ENCODE assay signal across 8 cellular contexts in the genomic region with DNA sequence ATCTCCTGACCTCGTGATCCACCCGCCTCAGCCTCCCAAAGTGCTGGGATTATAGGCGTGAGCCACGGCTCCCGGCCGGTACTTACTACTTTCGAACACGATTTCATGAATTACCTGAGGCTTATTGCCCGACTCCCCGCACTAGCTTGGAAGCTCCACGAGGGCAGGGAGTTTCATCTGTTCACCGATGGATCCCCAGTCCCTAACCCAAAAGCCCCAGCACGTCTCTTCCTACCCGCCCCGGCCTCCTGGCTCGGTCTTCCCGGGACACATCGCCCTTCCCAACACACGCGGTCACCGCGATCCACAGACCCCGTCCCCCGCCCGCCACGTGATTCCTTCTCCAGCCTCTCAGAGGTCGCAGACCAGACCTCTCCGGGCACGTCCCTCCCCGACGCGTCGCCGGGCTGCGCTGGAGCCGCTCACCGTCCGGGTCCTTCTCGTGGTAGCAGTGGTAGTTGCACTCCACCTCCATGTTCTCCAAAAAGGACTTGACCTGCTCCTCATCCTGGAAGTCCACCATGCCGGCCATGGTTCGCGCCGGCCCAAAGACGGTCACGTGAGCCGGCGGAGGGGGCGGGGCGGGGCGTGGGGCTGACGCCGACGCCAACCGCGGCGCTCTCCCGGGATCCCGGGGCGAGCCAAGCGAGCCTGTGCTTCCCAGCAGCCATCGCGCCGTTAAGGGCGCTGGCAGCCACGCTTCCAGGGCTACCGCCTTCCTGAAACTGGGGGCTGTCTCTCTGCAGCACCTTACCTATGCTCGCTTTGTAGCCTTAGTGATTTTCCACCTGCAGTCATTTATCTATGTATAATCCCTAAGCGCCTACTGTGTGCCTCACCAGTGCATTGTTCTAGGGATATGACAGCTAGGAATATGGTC. TPM values are rescaled to one million over a fixed set of nuclear protein-coding genes. Genes with fewer than 3 reads are reported as not detected.
DNase-seq lines count a peak whose midpoint lies in the region; ATAC-seq and TF ChIP-seq lines count a peak whose summit lies in the region.

TSS of gene COA7 (minus strand) at position 553 of the 880 bp plus-strand sequence. CDS start at position 532, 21 bp downstream.

- H3K36me3 Mint-ChIP-seq in Calu3 (ENCODE audit: insufficient read depth, unreplicated experiment) (peaks cover 29% of the 10 kb centered on the region), nephron (ENCODE audit: low read depth) (peaks cover 16% of the 10 kb centered on the region)

- H3K27me3 Mint-ChIP-seq in Calu3 (ENCODE audit: unreplicated experiment) (no peaks in the 10 kb centered on the region), nephron (ENCODE audit: low read depth) (no peaks in the 10 kb centered on the region)
- H3K27me3 Mint-ChIP-seq in stimulated activated naive CD8-positive, alpha-beta T cell treated with anti-CD3 and anti-CD28 coated beads, Interleukin-15, amount 100 ng/mL, for 72 hours: no peaks in the 10 kb centered on the region

- H3K27ac Mint-ChIP-seq in Calu3 (ENCODE audit: unreplicated experiment): peak within 1 kb of the TSS; percentile 94
- peak within 1 kb of the TSS; percentile 87 to 99 (median 92) for H3K27ac Mint-ChIP-seq in nephron
- H3K27ac Mint-ChIP-seq in stimulated activated naive CD8-positive, alpha-beta T cell treated with anti-CD3 and anti-CD28 coated beads, Interleukin-15, amount 100 ng/mL, for 72 hours: peak within 1 kb of the TSS; percentile 93 to 94

- intact Hi-C loops in Calu3 (cut with micrococcal nuclease; ENCODE audit: unreplicated experiment): no loop called here

- DNase-seq in Calu3 (peak; percentile 91), LHCN-M2 (ENCODE audit: low read depth) (peak; percentile 77), SHP77 (lab: John Stamatoyannopoulos, UW) (peak; percentile 75 to 87), activated gamma-delta T cell (lab: John Stamatoyannopoulos, UW) (peak; percentile 63), fibroblast of the conjunctiva (ENCODE audit: low read depth) (peak; percentile 62)
- peak; percentile 40 to 58 for DNase-seq in stimulated activated naive CD8-positive, alpha-beta T cell treated with anti-CD3 and anti-CD28 coated beads, Interleukin-15, amount 100 ng/mL, for 72 hours

- no peak for TF ChIP-seq CTCF in Calu3 (IDR thresholded peaks at IDR 0.05; ENCODE audit: unreplicated experiment)
- TF ChIP-seq CTCF in nephron (IDR thresholded peaks at IDR 0.05; ENCODE audit: unreplicated experiment in 3 of 3): no peak

- CTCF ChIA-PET in Calu3 (lab: Charles Lee): no interaction called here

- no TSS peak for BruUV-seq in Calu3 (replicated peaks; lab: Mats Ljungman, UMichigan)

- H3K4me1 Mint-ChIP-seq in Calu3 (ENCODE audit: low read depth, unreplicated experiment) (peaks cover 18% of the 10 kb centered on the region), nephron (peaks cover 24% of the 10 kb centered on the region)
- peaks cover 27% of the 10 kb centered on the region for H3K4me1 Mint-ChIP-seq in stimulated activated naive CD8-positive, alpha-beta T cell treated with anti-CD3 and anti-CD28 coated beads, Interleukin-15, amount 100 ng/mL, for 72 hours

- peak; percentile 42 for ATAC-seq in GM21529 (IDR thresholded peaks at IDR 0.05; ENCODE audit: unreplicated experiment)
- peak; percentile 44 for ATAC-seq in stimulated activated naive CD8-positive, alpha-beta T cell treated with anti-CD3 and anti-CD28 coated beads, Interleukin-15, amount 100 ng/mL, for 72 hours

- H3K9me3 Mint-ChIP-seq in Calu3 (ENCODE audit: low read depth, unreplicated experiment) (peaks cover 2% of the 10 kb centered on the region), nephron (no peaks in the 10 kb centered on the region)
- no peaks in the 10 kb centered on the region for H3K9me3 Mint-ChIP-seq in stimulated activated naive CD8-positive, alpha-beta T cell treated with anti-CD3 and anti-CD28 coated beads, Interleukin-15, amount 100 ng/mL, for 72 hours

- H3K4me3 Mint-ChIP-seq in Calu3 (ENCODE audit: low read depth, unreplicated experiment) (peak within 1 kb of the TSS; percentile 93), nephron (peak within 1 kb of the TSS; percentile 92 to 97 (median 94))
- peak within 1 kb of the TSS; percentile 92 to 95 for H3K4me3 Mint-ChIP-seq in stimulated activated naive CD8-positive, alpha-beta T cell treated with anti-CD3 and anti-CD28 coated beads, Interleukin-15, amount 100 ng/mL, for 72 hours

RNA-seq across cellular contexts. Expression of gene COA7, which starts in this region (rescaled TPM):
- 42.4 and 43.0 TPM in 2 replicates for total RNA-seq in Calu3 (2022)
- total RNA-seq in LHCN-M2 (2014; rRNA removed): 13.2 and 15.8 TPM in 2 replicates
- polyA plus RNA-seq in LHCN-M2 (2012): 15.4 TPM

Comparison
In these comparisons a context has a peak if more than half of its experiments do, and no peak if none do; other contexts are left out.
1. Peak in every context shown above with its lines: DNase-seq and ATAC-seq.